In genomic region chr9:131420913-131421312, GRCh38 we compare ENCODE assay signal across 8 cellular contexts. TPM values are rescaled to one million over a fixed set of nuclear protein-coding genes. Genes with fewer than 3 reads are reported as not detected.
A peak's percentile ranks its signal among the peaks of the same experiment; 100 is the strongest.
DNase-seq lines count a peak whose midpoint lies in the region; ATAC-seq, FAIRE-seq and TF ChIP-seq lines count a peak whose summit lies in the region.

No MANE protein-coding gene starts in this region.

- no peaks in the 10 kb centered on the region for H3K36me3 Mint-ChIP-seq in HFFc6 (ENCODE audit: low read depth)

- CTCF ChIA-PET in A549 (lab: Yijun Ruan, JAX) = interaction anchor here (1.2 to 1.7 kb wide), 3 partner anchors 17 to 71 kb away, joined by 3 to 5 read pairs (median 3); no protein-coding TSS in a partner anchor

- H3K27ac ChIP-seq in A549 (peak overlapping the region; percentile 39 to 57; a peak in 5 of 6 replicates), breast epithelium (peak overlapping the region; percentile 77 to 85), right lobe of liver (peak overlapping the region in 2 of 3 donors; percentile 3 to 56)

- no peaks in the 10 kb centered on the region for H3K9me3 ChIP-seq in A549
- H3K9me3 ChIP-seq in breast epithelium = no peaks in the 10 kb centered on the region
- no peaks in the 10 kb centered on the region for H3K9me3 ChIP-seq in right lobe of liver

- TF ChIP-seq EP300 in A549 (IDR thresholded peaks at IDR 0.05) = no peak

- H3K27me3 Mint-ChIP-seq in HFFc6 (ENCODE audit: insufficient read depth) = peaks cover 4% of the 10 kb centered on the region; the same call in 1 of the 2 replicates

- no peak for TF ChIP-seq RAD21 in A549 (conservative IDR thresholded peaks at IDR 0.05 in 1 of 2, IDR thresholded peaks at IDR 0.05 in 1 of 2)

- POLR2A ChIA-PET in A549 (lab: Yijun Ruan, JAX) = interaction anchor here (1.7 kb wide), 1 partner anchor 48 kb away, joined by 8 read pairs; no protein-coding TSS in a partner anchor

- H3K4me2 ChIP-seq in A549 = peak overlapping the region; percentile 68

- H3K27ac Mint-ChIP-seq in HFFc6 = peak overlapping the region; percentile 64

- H3K27me3 ChIP-seq in breast epithelium (no peaks in the 10 kb centered on the region), right lobe of liver (no peaks in the 10 kb centered on the region)

- TF ChIP-seq POLR2A in A549 (IDR thresholded peaks at IDR 0.05; ENCODE audit: low read length) = no peak
- no peak for TF ChIP-seq POLR2A in breast epithelium (IDR thresholded peaks at IDR 0.05)
- no peak for TF ChIP-seq POLR2A in right lobe of liver (IDR thresholded peaks at IDR 0.05)

- TF ChIP-seq CTCF in A549 (IDR thresholded peaks at IDR 0.05) = no peak
- peak; percentile 31; the same call in 1 of the 2 replicates for TF ChIP-seq CTCF in HFFc6 (IDR thresholded peaks at IDR 0.05)
- TF ChIP-seq CTCF in breast epithelium (IDR thresholded peaks at IDR 0.05) = no peak
- peak in 3 of 4 donors; percentile 6 to 22 (median 15) for TF ChIP-seq CTCF in right lobe of liver (IDR thresholded peaks at IDR 0.05)

- H3K4me3 Mint-ChIP-seq in HFFc6 = peak overlapping the region; percentile 16; the same call in 1 of the 2 replicates

- no peak for FAIRE-seq in A549 (lab: Jason Lieb, UNC)

- H3K4me3 ChIP-seq in A549 = no peak overlapping the region
- H3K4me3 ChIP-seq in breast epithelium = peak overlapping the region in 1 of 3 donors; percentile 24
- no peak overlapping the region for H3K4me3 ChIP-seq in right lobe of liver

- intact Hi-C loops in breast epithelium (cut with DNase I; ENCODE audit: low total_unique reads) (no loop called here), right lobe of liver (cut with DNase I) (no loop called here)

- ATAC-seq in A549 (peak; percentile 45 to 57; a peak in 4 of 6 replicates), right lobe of liver (peak; percentile 20 to 66 (median 62)), HG03432 (IDR thresholded peaks at IDR 0.05; ENCODE audit: unreplicated experiment) (no peak)

- 20% methylated on average over 5 of the region's 5 CpGs for WGBS in A549 (ENCODE audit: missing lambda C conversion rate)
- 15% methylated on average over 5 of the region's 5 CpGs for WGBS in right lobe of liver (ENCODE audit: insufficient coverage, low coverage, low lambda C conversion rate, missing lambda C conversion rate)

- H3K4me1 ChIP-seq in A549 (peaks cover 79% of the 10 kb centered on the region), breast epithelium (peaks cover 17 to 65% of the 10 kb centered on the region in 2 donors), right lobe of liver (peaks cover 0 to 62% (median 36%) of the 10 kb centered on the region in 4 donors)

- H3K9me3 Mint-ChIP-seq in HFFc6 = no peaks in the 10 kb centered on the region

- no peaks in the 10 kb centered on the region for H3K36me3 ChIP-seq in breast epithelium
- H3K36me3 ChIP-seq in right lobe of liver = no peaks in the 10 kb centered on the region

- DNase-seq in A549 (ENCODE audit: low read depth in 1 of 2, low spot score in 1 of 2) (peak in 1 of 2 experiments; percentile 58), HFFc6 (peak; percentile 50), breast epithelium (ENCODE audit: low spot score in 2 of 2) (peak; percentile 53 to 59), right lobe of liver (peak; percentile 34 to 70 (median 65)), Ammon's horn (ENCODE audit: low spot score) (no peak), AG08396 (ENCODE audit: low spot score) (no peak), iPS-NIHi11 (ENCODE audit: low spot score) (no peak)

- H3K4me1 Mint-ChIP-seq in HFFc6 (ENCODE audit: low read depth) = peaks cover 78% of the 10 kb centered on the region

TF ChIP-seq in A549, 52 proteins besides CTCF, POLR2A, EP300 and RAD21:
- TF ChIP-seq ESRRA (IDR thresholded peaks at IDR 0.05; ENCODE audit: borderline replicate concordance, low read length) = no peak
- peak in 1 of 2 experiments; percentile 86; a peak in 3 of 4 replicates for TF ChIP-seq CEBPB (IDR thresholded peaks at IDR 0.05)

RNA-seq across cellular contexts. Expression of gene PRRC2B, which starts 27.0 kb away (rescaled TPM):
- polyA plus RNA-seq in A549 (2011; rRNA removed) (35.6 and 57.0 TPM in 2 replicates), A549 (2017; fragmentation: RNase III; extraction: RNeasy Plus Mini Kit Qiagen cat#74134 plus additional on column Dnase treatment) (44.9 to 47.3 TPM (median 45.5 TPM) in 3 replicates)
- 24.9 and 37.2 TPM in 2 replicates for polyA plus RNA-seq in A549 (2012; cell fraction: cytosol; rRNA removed)
- polyA plus RNA-seq in A549 (2012; cell fraction: nucleus; rRNA removed) = 128 and 136 TPM in 2 replicates
- polyA minus RNA-seq in A549 (2011; rRNA and poly(A)+ RNA removed) = 91.0 and 93.7 TPM in 2 replicates
- total RNA-seq in HFFc6 (2021; fragmentation: NEBNext Ultra II Directional; extraction: Animal tissue kit (Norgen Biotek cat#: 25700)) = 100 to 1,000 TPM; 130 to 173 (median 145) TPM
- total RNA-seq in breast epithelium (100 to 1,000 TPM in 2 of 3 donors, 10 to 100 TPM in 1; 95.9 to 143 (median 102) TPM), right lobe of liver (10 to 100 TPM; 53.7 to 82.6 (median 57.3) TPM)

Comparison
In these comparisons a context has a peak if more than half of its experiments do, and no peak if none do; other contexts are left out.
1. DNase-seq: peak in HFFc6 (single experiment), breast epithelium (2 of 2) and right lobe of liver (3 of 3); none in Ammon's horn (single experiment), AG08396 (single experiment) and iPS-NIHi11 (single experiment).
2. H3K27ac ChIP-seq: peak in every context shown above with its lines; median percentile 81 in breast epithelium; 48 in A549; 30 in right lobe of liver.
3. CTCF ChIP-seq: peak in HFFc6 (single experiment) and right lobe of liver (3 of 4); none in A549 (single experiment) and breast epithelium (0 of 3).